8 cellular contexts compared by ENCODE assay signal in genomic region chr4:1767770-1768366, GRCh38. TPM values are rescaled to one million over a fixed set of nuclear protein-coding genes. Genes with fewer than 3 reads are reported as not detected.
A peak's percentile ranks its signal among the peaks of the same experiment; 100 is the strongest.
DNase-seq lines count a peak whose midpoint lies in the region; ATAC-seq and TF ChIP-seq lines count a peak whose summit lies in the region.

No MANE protein-coding gene starts in this region.

- H3K27me3 ChIP-seq in GM23338 (ENCODE audit: insufficient read depth), result no peaks in the 10 kb centered on the region
- peaks cover 0 to 100% (median 40%) of the 10 kb centered on the region in 7 donors for H3K27me3 ChIP-seq in spleen (replicated peaks in 1 of 7)

- H3K9me2 ChIP-seq in GM23338 (ENCODE audit: insufficient read depth), result no peaks in the 10 kb centered on the region

- H3K36me3 Mint-ChIP-seq in GM23338 (ENCODE audit: low read depth), result no peaks in the 10 kb centered on the region

- peak overlapping the region; percentile 66 for H3K4me3 Mint-ChIP-seq in GM23338

- peaks cover 10% of the 10 kb centered on the region for H3K4me1 Mint-ChIP-seq in GM23338

- H4K20me1 ChIP-seq in GM23338 (replicated peaks; ENCODE audit: insufficient read depth), result no peaks in the 10 kb centered on the region

- peaks cover 24% of the 10 kb centered on the region for H3K27me3 Mint-ChIP-seq in GM23338 (ENCODE audit: insufficient read depth, low read depth, poor library complexity)

- H2AFZ ChIP-seq in GM23338, result 0 out of 2 replicates have a peak overlapping the region, but pooled peaks have one; percentile 6

- no peak overlapping the region for H3K27ac Mint-ChIP-seq in GM23338

- H3K36me3 ChIP-seq in GM23338 (ENCODE audit: insufficient read depth) (no peaks in the 10 kb centered on the region), spleen (no peaks in the 10 kb centered on the region)

- no peaks in the 10 kb centered on the region for H3F3A ChIP-seq in GM23338 (replicated peaks; ENCODE audit: low read depth)

- peaks cover 25% of the 10 kb centered on the region for H3K4me1 ChIP-seq in GM23338 (ENCODE audit: insufficient read depth)
- H3K4me1 ChIP-seq in spleen, result peaks cover 7 to 54% (median 34%) of the 10 kb centered on the region in 6 donors

- H3K79me2 ChIP-seq in GM23338 (replicated peaks; ENCODE audit: insufficient read depth), result no peaks in the 10 kb centered on the region

- ATAC-seq in GM23338 (peak; percentile 25), HG03342 (IDR thresholded peaks at IDR 0.05; ENCODE audit: unreplicated experiment) (no peak)

- DNase-seq in COLO668 (lab: John Stamatoyannopoulos, UW; ENCODE audit: unreplicated experiment) (peak; percentile 23), GM23338 (ENCODE audit: low spot score) (peak; percentile 91), glomerular visceral epithelial cell (ENCODE audit: extremely low spot score) (peak; percentile 44), spleen (no peak), posterior vena cava (ENCODE audit: low spot score) (no peak), SW 1271 (lab: John Stamatoyannopoulos, UW) (no peak)
- DNase-seq in activated CD4-positive, alpha-beta T cell treated with anti-CD3 and anti-CD28 coated beads, Interleukin-2, amount 50 U/mL, for 48 hours, result peak; percentile 40 to 47

- peak; percentile 38 to 59; a peak in 3 of 4 replicates for TF ChIP-seq CTCF in GM23338 (conservative IDR thresholded peaks at IDR 0.05; ENCODE audit: low read depth in 2 of 2)
- TF ChIP-seq CTCF in spleen (IDR thresholded peaks at IDR 0.05 in 8 of 11, conservative IDR thresholded peaks at IDR 0.05 in 3 of 11), result peak in 6 of 11 experiments; percentile 12 to 32 (median 26)

- TF ChIP-seq POLR2A in spleen (IDR thresholded peaks at IDR 0.05), result no peak

- H3K4me2 ChIP-seq in GM23338, result peak overlapping the region; percentile 82

- peak overlapping the region; percentile 49 for H3K4me3 ChIP-seq in GM23338
- H3K4me3 ChIP-seq in spleen, result peak overlapping the region in 6 of 8 donors; percentile 9 to 68 (median 36)

- no peaks in the 10 kb centered on the region for H3K9me3 ChIP-seq in spleen

- no peaks in the 10 kb centered on the region; the same call in 2 of the 3 replicates for H3K9me3 Mint-ChIP-seq in GM23338

- intact Hi-C loops in spleen (cut with DNase I; ENCODE audit: low total_unique reads) (no loop called here), posterior vena cava (cut with DNase I) (no loop called here)

- 19 to 45% (median 23%) methylated on average over 3 to 29 of the region's 32 CpGs for WGBS in spleen, 5 donors

- H3K27ac ChIP-seq in GM23338 (ENCODE audit: low read depth) (no peak overlapping the region), spleen (no peak overlapping the region)

TF ChIP-seq in GM23338, 12 proteins besides CTCF, POLR2A, EP300 and RAD21:
- TF ChIP-seq STAT1 (IDR thresholded peaks at IDR 0.05; ENCODE audit: unreplicated experiment) (no peak), POLR2AphosphoS5 (IDR thresholded peaks at IDR 0.05; ENCODE audit: low read depth) (no peak), ETS1 (IDR thresholded peaks at IDR 0.05) (no peak), REST (IDR thresholded peaks at IDR 0.05; ENCODE audit: unreplicated experiment) (no peak)

RNA-seq across cellular contexts. Expression of gene FGFR3, which starts 25.2 kb away (rescaled TPM):
- total RNA-seq in GM23338 (2014; rRNA removed; shearing (Covaris generic)), result 14.8 and 17.4 TPM in 2 replicates
- 3.6 and 4.2 TPM in 2 replicates for polyA plus RNA-seq in GM23338 (2016; fragmentation: Nextera tagmentation; extraction: Ambion mirVana)
- 1 to 10 TPM; 1.6 to 7.5 (median 4.0) TPM for total RNA-seq in spleen
- polyA plus RNA-seq in spleen, result 1 to 10 TPM; 1.0 to 4.8 (median 1.5) TPM
- total RNA-seq in posterior vena cava, result 1 to 10 TPM; 2.1 to 2.4 TPM

RNA-seq across cellular contexts. Expression of gene TACC3, which starts 46.5 kb away (rescaled TPM):
- total RNA-seq in GM23338 (2014; rRNA removed; shearing (Covaris generic)), result 120 and 136 TPM in 2 replicates
- 120 and 129 TPM in 2 replicates for polyA plus RNA-seq in GM23338 (2016; fragmentation: Nextera tagmentation; extraction: Ambion mirVana)
- total RNA-seq in spleen, result 10 to 100 TPM; 33.3 to 84.4 (median 56.5) TPM
- 10 to 100 TPM; 49.7 to 56.6 (median 50.3) TPM for polyA plus RNA-seq in spleen
- total RNA-seq in posterior vena cava, result 1 to 10 TPM; 5.2 to 9.3 TPM

RNA-seq across cellular contexts. Expression of gene TMEM129, which starts 46.7 kb away (rescaled TPM):
- total RNA-seq in GM23338 (2014; rRNA removed; shearing (Covaris generic)), result 45.1 and 64.4 TPM in 2 replicates
- 16.2 and 16.4 TPM in 2 replicates for polyA plus RNA-seq in GM23338 (2016; fragmentation: Nextera tagmentation; extraction: Ambion mirVana)
- total RNA-seq in spleen, result 10 to 100 TPM; 24.2 to 51.0 (median 34.7) TPM
- 10 to 100 TPM; 17.2 to 32.7 (median 21.9) TPM for polyA plus RNA-seq in spleen
- total RNA-seq in posterior vena cava, result 10 to 100 TPM; 25.1 to 28.1 TPM

RNA-seq across cellular contexts. Expression of gene SLBP, which starts 55.7 kb away (rescaled TPM):
- total RNA-seq in GM23338 (2014; rRNA removed; shearing (Covaris generic)), result 54.4 and 68.3 TPM in 2 replicates
- polyA plus RNA-seq in GM23338 (2016; fragmentation: Nextera tagmentation; extraction: Ambion mirVana), result 58.6 and 62.5 TPM in 2 replicates
- total RNA-seq in spleen, result 10 to 100 TPM; 29.0 to 52.0 (median 34.4) TPM
- 10 to 100 TPM; 24.0 to 41.9 (median 35.0) TPM for polyA plus RNA-seq in spleen
- total RNA-seq in posterior vena cava, result 10 to 100 TPM; 25.6 to 27.9 TPM

Comparison
In these comparisons a context has a peak if more than half of its experiments do, and no peak if none do; other contexts are left out.
1. DNase-seq: peak in COLO668 (single experiment), GM23338 (single experiment), activated CD4-positive, alpha-beta T cell treated with anti-CD3 and anti-CD28 coated beads, Interleukin-2, amount 50 U/mL, for 48 hours (2 of 2) and glomerular visceral epithelial cell (single experiment); none in spleen (single experiment), posterior vena cava (single experiment) and SW 1271 (0 of 2).